15 cellular contexts compared by ENCODE assay signal in genomic region chr6:129679250-129679649, GRCh38. TPM values are rescaled to one million over a fixed set of nuclear protein-coding genes. Genes with fewer than 3 reads are reported as not detected.
DNase-seq lines count a peak whose midpoint lies in the region; TF ChIP-seq lines count a peak whose summit lies in the region.
"Had no signal": no experiment of that assay in that cellular context is flagged by ENCODE, and none has a peak within 500 bp of the region (broad histone marks: within the 10 kb centered on the region; RNA-seq: fewer than 3 reads in every experiment).

No MANE protein-coding gene starts in this region.

- intact Hi-C loops in dendritic cell treated with granulocyte-macrophage colony-stimulating factor and Interleukin-4, amounts not matched to agents 40 ng/mL and 50 ng/mL, for 4 days (cut with micrococcal nuclease), result no loop called here
- intact Hi-C loops in activated CD4-positive, alpha-beta memory T cell treated with anti-CD3 and anti-CD28 coated beads for 36 hours (cut with micrococcal nuclease), result loop anchor here (10.0 kb wide), 1 partner anchor 1024 kb away; no protein-coding TSS in a partner anchor

- no peaks in the 10 kb centered on the region for H3K27me3 Mint-ChIP-seq in dendritic cell treated with granulocyte-macrophage colony-stimulating factor and Interleukin-4, amounts not matched to agents 40 ng/mL and 50 ng/mL, for 4 days
- H3K27me3 Mint-ChIP-seq in osteocyte (ENCODE audit: unreplicated experiment), result no peaks in the 10 kb centered on the region
- H3K27me3 Mint-ChIP-seq in activated CD4-positive, alpha-beta memory T cell treated with anti-CD3 and anti-CD28 coated beads, Interleukin-2, amount 10 ng/mL, durations not matched to agents 7 days and 5 days, result no peaks in the 10 kb centered on the region
- no peaks in the 10 kb centered on the region for H3K27me3 Mint-ChIP-seq in activated CD4-positive, alpha-beta memory T cell treated with anti-CD3 and anti-CD28 coated beads for 36 hours

- no peak for DNase-seq in osteocyte (ENCODE audit: extremely low spot score, unreplicated experiment)
- no peak for DNase-seq in RWPE1 (ENCODE audit: low spot score)
- DNase-seq in ACHN, result no peak
- DNase-seq in activated CD4-positive, alpha-beta memory T cell treated with anti-CD3 and anti-CD28 coated beads, Interleukin-2, amount 10 ng/mL, durations not matched to agents 7 days and 5 days, result no peak
- DNase-seq in activated CD4-positive, alpha-beta memory T cell treated with anti-CD3 and anti-CD28 coated beads for 36 hours, result no peak
- DNase-seq: activated CD8-positive, alpha-beta memory T cell treated with anti-CD3 and anti-CD28 coated beads for 24 hours; activated naive CD4-positive, alpha-beta T cell treated with anti-CD3 and anti-CD28 coated beads for 36 hours; caudate nucleus; KBM-7; NCI-H2081; stimulated activated CD4-positive, alpha-beta T cell treated with anti-CD3 and anti-CD28 coated beads, Interleukin-15, amount 100 ng/mL, for 24 hours had no signal

- H3K4me1 ChIP-seq in ACC112 (ENCODE audit: control insufficient read depth, insufficient read depth, low read length, unreplicated experiment) (peaks cover 88% of the 10 kb centered on the region), HEK293 (ENCODE audit: control insufficient read depth, insufficient read depth, low read length) (peaks cover 4% of the 10 kb centered on the region; the same call in 1 of the 2 replicates)

- H3K4me3 Mint-ChIP-seq in dendritic cell treated with granulocyte-macrophage colony-stimulating factor and Interleukin-4, amounts not matched to agents 40 ng/mL and 50 ng/mL, for 4 days, result no peak overlapping the region
- no peak overlapping the region for H3K4me3 Mint-ChIP-seq in osteocyte (ENCODE audit: unreplicated experiment)
- no peak overlapping the region for H3K4me3 Mint-ChIP-seq in activated CD4-positive, alpha-beta memory T cell treated with anti-CD3 and anti-CD28 coated beads, Interleukin-2, amount 10 ng/mL, durations not matched to agents 7 days and 5 days
- no peak overlapping the region for H3K4me3 Mint-ChIP-seq in activated CD4-positive, alpha-beta memory T cell treated with anti-CD3 and anti-CD28 coated beads for 36 hours
- H3K4me3 Mint-ChIP-seq: activated naive CD4-positive, alpha-beta T cell treated with anti-CD3 and anti-CD28 coated beads for 36 hours had no signal

- POLR2A ChIA-PET in HEK293 (lab: Yijun Ruan, JAX) (no interaction called here), RWPE1 (lab: Yijun Ruan, JAX; ENCODE audit: low non-redundant PET) (no interaction called here)
- POLR2A ChIA-PET in activated CD4-positive, alpha-beta memory T cell treated with anti-CD3 and anti-CD28 coated beads, Interleukin-2, amount 10 ng/mL, durations not matched to agents 7 days and 5 days (lab: Charles Lee), result interaction anchor here (1.7 kb wide), 1 partner anchor 8 kb away, joined by 4 read pairs; no protein-coding TSS in a partner anchor
- POLR2A ChIA-PET in activated CD4-positive, alpha-beta memory T cell treated with anti-CD3 and anti-CD28 coated beads for 36 hours (lab: Charles Lee), result no interaction called here

- no peak for TF ChIP-seq CTCF in HEK293 (tag by site-specific recombination; IDR thresholded peaks at IDR 0.05)
- no peak for TF ChIP-seq CTCF in osteocyte (IDR thresholded peaks at IDR 0.05)
- TF ChIP-seq CTCF in RWPE1 (conservative IDR thresholded peaks at IDR 0.05; ENCODE audit: low read depth), result no peak

- no peaks in the 10 kb centered on the region for H3K27me3 ChIP-seq in ACC112 (ENCODE audit: insufficient read depth, low read length)
- H3K27me3 ChIP-seq: BLaER1 had no signal

- peaks cover 95% of the 10 kb centered on the region for H3K36me3 Mint-ChIP-seq in dendritic cell treated with granulocyte-macrophage colony-stimulating factor and Interleukin-4, amounts not matched to agents 40 ng/mL and 50 ng/mL, for 4 days (ENCODE audit: low read depth)
- no peaks in the 10 kb centered on the region for H3K36me3 Mint-ChIP-seq in osteocyte (ENCODE audit: unreplicated experiment)
- H3K36me3 Mint-ChIP-seq in activated CD4-positive, alpha-beta memory T cell treated with anti-CD3 and anti-CD28 coated beads, Interleukin-2, amount 10 ng/mL, durations not matched to agents 7 days and 5 days (ENCODE audit: low read depth), result peaks cover 19% of the 10 kb centered on the region
- H3K36me3 Mint-ChIP-seq in activated CD4-positive, alpha-beta memory T cell treated with anti-CD3 and anti-CD28 coated beads for 36 hours, result no peaks in the 10 kb centered on the region

- H3K27ac ChIP-seq in ACC112 (ENCODE audit: low read depth, low read length) (peak overlapping the region; percentile 83), HEK293 (ENCODE audit: extremely low read depth, low read depth, low read length) (no peak overlapping the region), RWPE1 (no peak overlapping the region)
- H3K27ac ChIP-seq: BLaER1 had no signal

- H3K4me1 Mint-ChIP-seq in dendritic cell treated with granulocyte-macrophage colony-stimulating factor and Interleukin-4, amounts not matched to agents 40 ng/mL and 50 ng/mL, for 4 days (ENCODE audit: low read depth), result peaks cover 82% of the 10 kb centered on the region
- H3K4me1 Mint-ChIP-seq in osteocyte (ENCODE audit: unreplicated experiment), result peaks cover 80% of the 10 kb centered on the region
- H3K4me1 Mint-ChIP-seq in activated CD4-positive, alpha-beta memory T cell treated with anti-CD3 and anti-CD28 coated beads, Interleukin-2, amount 10 ng/mL, durations not matched to agents 7 days and 5 days, result peaks cover 56% of the 10 kb centered on the region
- H3K4me1 Mint-ChIP-seq in activated CD4-positive, alpha-beta memory T cell treated with anti-CD3 and anti-CD28 coated beads for 36 hours (ENCODE audit: low read depth), result peaks cover 22% of the 10 kb centered on the region

- H3K27ac Mint-ChIP-seq in dendritic cell treated with granulocyte-macrophage colony-stimulating factor and Interleukin-4, amounts not matched to agents 40 ng/mL and 50 ng/mL, for 4 days, result peak overlapping the region; percentile 91
- H3K27ac Mint-ChIP-seq in osteocyte (ENCODE audit: unreplicated experiment), result peak overlapping the region; percentile 86
- no peak overlapping the region for H3K27ac Mint-ChIP-seq in activated CD4-positive, alpha-beta memory T cell treated with anti-CD3 and anti-CD28 coated beads, Interleukin-2, amount 10 ng/mL, durations not matched to agents 7 days and 5 days
- no peak overlapping the region for H3K27ac Mint-ChIP-seq in activated CD4-positive, alpha-beta memory T cell treated with anti-CD3 and anti-CD28 coated beads for 36 hours
- H3K27ac Mint-ChIP-seq: activated naive CD4-positive, alpha-beta T cell treated with anti-CD3 and anti-CD28 coated beads for 36 hours had no signal

- CTCF ChIA-PET in HEK293 (lab: Yijun Ruan, JAX) (interaction anchor here (1.0 kb wide), 1 partner anchor 10 kb away, joined by 4 read pairs; no protein-coding TSS in a partner anchor), RWPE1 (lab: Yijun Ruan, JAX) (no interaction called here)
- CTCF ChIA-PET in activated CD4-positive, alpha-beta memory T cell treated with anti-CD3 and anti-CD28 coated beads, Interleukin-2, amount 10 ng/mL, durations not matched to agents 7 days and 5 days (lab: Charles Lee), result no interaction called here
- CTCF ChIA-PET in activated CD4-positive, alpha-beta memory T cell treated with anti-CD3 and anti-CD28 coated beads for 36 hours (lab: Charles Lee), result no interaction called here

- in situ Hi-C loops in ACHN (cut with HindIII; ENCODE audit: low pct_ligation_motif_present, low pct_unique_long_range_greater_than_20kb, low sequenced_read_pairs), result no loop called here

- H3K9me3 Mint-ChIP-seq in dendritic cell treated with granulocyte-macrophage colony-stimulating factor and Interleukin-4, amounts not matched to agents 40 ng/mL and 50 ng/mL, for 4 days, result no peaks in the 10 kb centered on the region
- peaks cover 3% of the 10 kb centered on the region for H3K9me3 Mint-ChIP-seq in osteocyte (ENCODE audit: unreplicated experiment)
- H3K9me3 Mint-ChIP-seq in activated CD4-positive, alpha-beta memory T cell treated with anti-CD3 and anti-CD28 coated beads, Interleukin-2, amount 10 ng/mL, durations not matched to agents 7 days and 5 days, result peaks cover 2% of the 10 kb centered on the region
- H3K9me3 Mint-ChIP-seq in activated CD4-positive, alpha-beta memory T cell treated with anti-CD3 and anti-CD28 coated beads for 36 hours, result no peaks in the 10 kb centered on the region
- H3K9me3 Mint-ChIP-seq: activated naive CD4-positive, alpha-beta T cell treated with anti-CD3 and anti-CD28 coated beads for 36 hours had no signal

- H3K9me3 ChIP-seq in HEK293 (ENCODE audit: control insufficient read depth, insufficient read depth, low read depth, low read length), result no peaks in the 10 kb centered on the region

- H3K4me3 ChIP-seq in ACC112 (ENCODE audit: low read depth, low read length) (peak overlapping the region; percentile 60), HEK293 (ENCODE audit: low read depth, low read length) (no peak overlapping the region)
- H3K4me3 ChIP-seq: BLaER1 had no signal

- H3K36me3 ChIP-seq in ACC112 (ENCODE audit: insufficient read depth, low read length) (no peaks in the 10 kb centered on the region), HEK293 (ENCODE audit: control insufficient read depth in 2 of 2, insufficient read depth in 1 of 2, low read length in 2 of 2) (no peaks in the 10 kb centered on the region)
- H3K36me3 ChIP-seq: BLaER1 had no signal

- peak overlapping the region; percentile 19 for H2AFZ ChIP-seq in ACC112 (ENCODE audit: low read length, unreplicated experiment)

- peaks cover 85% of the 10 kb centered on the region for H3K79me2 ChIP-seq in ACC112 (ENCODE audit: control insufficient read depth, insufficient read depth, low read length, unreplicated experiment)

TF ChIP-seq in HEK293, 187 proteins besides CTCF, POLR2A, EP300 and RAD21:
- TF ChIP-seq ZNF664 (tag by site-specific recombination; IDR thresholded peaks at IDR 0.05) (peak; percentile 57; the same call in 1 of the 2 replicates), ZNF114 (tag by site-specific recombination; IDR thresholded peaks at IDR 0.05) (no peak)

RNA-seq across cellular contexts. Expression of gene ARHGAP18, which starts 30.7 kb away (rescaled TPM):
- 12.8 and 13.3 TPM in 2 replicates for total RNA-seq in osteocyte
- total RNA-seq in activated CD4-positive, alpha-beta memory T cell treated with anti-CD3 and anti-CD28 coated beads, Interleukin-2, amount 10 ng/mL, durations not matched to agents 7 days and 5 days, result 10 to 100 TPM; 14.8 to 18.0 TPM
- total RNA-seq in activated CD4-positive, alpha-beta memory T cell treated with anti-CD3 and anti-CD28 coated beads for 36 hours, result 1 to 10 TPM; 7.0 to 9.2 TPM

Comparison
In these comparisons a context has a peak if more than half of its experiments do, and no peak if none do; other contexts are left out.
1. H3K27ac Mint-ChIP-seq: peak in dendritic cell treated with granulocyte-macrophage colony-stimulating factor and Interleukin-4, amounts not matched to agents 40 ng/mL and 50 ng/mL, for 4 days (single experiment) and osteocyte (single experiment); none in activated CD4-positive, alpha-beta memory T cell treated with anti-CD3 and anti-CD28 coated beads, Interleukin-2, amount 10 ng/mL, durations not matched to agents 7 days and 5 days (single experiment) and activated CD4-positive, alpha-beta memory T cell treated with anti-CD3 and anti-CD28 coated beads for 36 hours (single experiment).